ENCODE assay signal across 22 cellular contexts in genomic region chr14:76551116-76551515, GRCh38.
DNase-seq lines count a peak whose midpoint lies in the region; ATAC-seq and TF ChIP-seq lines count a peak whose summit lies in the region.
"Had no signal": no experiment of that assay in that cellular context is flagged by ENCODE, and none has a peak within 500 bp of the region (broad histone marks: within the 10 kb centered on the region; RNA-seq: fewer than 3 reads in every experiment).

No MANE protein-coding gene starts in this region.

- H3K9ac ChIP-seq in H9 (ENCODE audit: extremely low read depth, insufficient read length, low read length) (no peak overlapping the region), NT2/D1 (ENCODE audit: insufficient read length, low read depth) (no peak overlapping the region), endodermal cell (ENCODE audit: extremely low read depth, low read length, poor library complexity, severe bottlenecking) (no peak overlapping the region), neural progenitor cell (no peak overlapping the region)

- H3K14ac ChIP-seq in H9 (ENCODE audit: insufficient read depth, low read length), result no peak overlapping the region

- no peak overlapping the region for H3T11ph ChIP-seq in H9 (ENCODE audit: low read length)

- peak overlapping the region in 2 of 3 experiments; percentile 30 to 37; a peak in 1 of 7 replicates for H3K27ac Mint-ChIP-seq in H9
- H3K27ac Mint-ChIP-seq in endodermal cell, result peak overlapping the region; percentile 22
- no peak overlapping the region for H3K27ac Mint-ChIP-seq in neural progenitor cell
- H3K27ac Mint-ChIP-seq: B cell; CD8-positive, alpha-beta memory T cell had no signal

- no peaks in the 10 kb centered on the region for H3K23me2 ChIP-seq in H9 (ENCODE audit: insufficient read length, low read depth, low read length, poor library complexity, severe bottlenecking)

- no peak overlapping the region for H3K4me3 Mint-ChIP-seq in H9
- H3K4me3 Mint-ChIP-seq in endodermal cell, result no peak overlapping the region
- no peak overlapping the region for H3K4me3 Mint-ChIP-seq in neural progenitor cell
- H3K4me3 Mint-ChIP-seq: B cell had no signal

- H3K27ac ChIP-seq in H9 (ENCODE audit: insufficient read length, low read depth, low read length) (no peak overlapping the region), endodermal cell (ENCODE audit: low read depth, low read length) (no peak overlapping the region), neural progenitor cell (no peak overlapping the region), testis (no peak overlapping the region)
- H3K27ac ChIP-seq: C4-2B, HL-60, SK-N-MC had no signal

- no peaks in the 10 kb centered on the region for H3K79me2 ChIP-seq in H9 (ENCODE audit: insufficient read depth, low read length)
- no peaks in the 10 kb centered on the region for H3K79me2 ChIP-seq in neural progenitor cell (ENCODE audit: low read depth)

- intact Hi-C loops in testis (cut with DNase I; ENCODE audit: low total_unique reads), result no loop called here

- H4K91ac ChIP-seq in H9 (ENCODE audit: insufficient read length, low read depth, low read length), result no peak overlapping the region

- no peak for DNase-seq in H9
- peak; percentile 54 for DNase-seq in NT2/D1 (ENCODE audit: low read depth, low spot score)
- DNase-seq in endodermal cell, result peak; percentile 86
- no peak for DNase-seq in neural progenitor cell (ENCODE audit: low spot score)
- no peak for DNase-seq in testis
- DNase-seq: Calu3; CD8-positive, alpha-beta memory T cell; DND-41; GOT3; KBM-7; NCI-H2029; NCI-H2227 treated with DMSO at 0.1 percent for 48 hours; NCI-H526 treated with DMSO at 0.1 percent for 48 hours; SIG-M5 had no signal

- H3K36me3 ChIP-seq in NT2/D1 (ENCODE audit: insufficient read depth, insufficient read length, low read length) (no peaks in the 10 kb centered on the region), endodermal cell (ENCODE audit: control insufficient read depth, insufficient read depth, low read length) (no peaks in the 10 kb centered on the region), neural progenitor cell (no peaks in the 10 kb centered on the region), testis (ENCODE audit: low read depth, missing control alignments) (no peaks in the 10 kb centered on the region)
- H3K36me3 ChIP-seq: MG63 had no signal

- H2AFZ ChIP-seq in H9 (ENCODE audit: low read length) (peak overlapping the region; percentile 18), neural progenitor cell (replicated peaks) (peak overlapping the region; percentile 69)

- no peak overlapping the region for H3K18ac ChIP-seq in H9 (ENCODE audit: insufficient read length, low read depth, low read length)

- H2BK15ac ChIP-seq in H9 (ENCODE audit: low read depth, low read length), result no peak overlapping the region

- H3K4me3 ChIP-seq in NT2/D1 (ENCODE audit: insufficient read length, low read depth), result no peak overlapping the region
- no peak overlapping the region for H3K4me3 ChIP-seq in endodermal cell (ENCODE audit: low read length)
- no peak overlapping the region for H3K4me3 ChIP-seq in neural progenitor cell
- no peak overlapping the region for H3K4me3 ChIP-seq in testis
- H3K4me3 ChIP-seq: MG63, SK-N-MC had no signal

- H4K5ac ChIP-seq in H9 (ENCODE audit: insufficient read length, low read depth, low read length), result no peak overlapping the region

- H2BK5ac ChIP-seq in H9 (ENCODE audit: insufficient read length, low read length), result no peak overlapping the region

- H3K27me3 ChIP-seq in H9 (ENCODE audit: insufficient read depth, low read length) (no peaks in the 10 kb centered on the region), NT2/D1 (ENCODE audit: insufficient read depth, insufficient read length) (no peaks in the 10 kb centered on the region), endodermal cell (ENCODE audit: control insufficient read depth, insufficient read depth, low read length, poor library complexity, severe bottlenecking) (no peaks in the 10 kb centered on the region), neural progenitor cell (no peaks in the 10 kb centered on the region), testis (no peaks in the 10 kb centered on the region)
- H3K27me3 ChIP-seq: MG63 had no signal

- H3K27me3 Mint-ChIP-seq in H9 (ENCODE audit: low read depth), result no peaks in the 10 kb centered on the region
- no peaks in the 10 kb centered on the region for H3K27me3 Mint-ChIP-seq in endodermal cell (ENCODE audit: insufficient read depth)
- H3K27me3 Mint-ChIP-seq in neural progenitor cell (ENCODE audit: insufficient read depth, low read depth), result no peaks in the 10 kb centered on the region

- no peak overlapping the region for H3K56ac ChIP-seq in H9 (ENCODE audit: insufficient read length, low read depth, low read length)

- H3K9me3 ChIP-seq in H9 (ENCODE audit: control insufficient read depth, low read depth, low read length) (no peaks in the 10 kb centered on the region), NT2/D1 (ENCODE audit: insufficient read depth, low read length) (no peaks in the 10 kb centered on the region), endodermal cell (ENCODE audit: control insufficient read depth, low read length) (no peaks in the 10 kb centered on the region), neural progenitor cell (ENCODE audit: low read depth) (no peaks in the 10 kb centered on the region), testis (no peaks in the 10 kb centered on the region)
- H3K9me3 ChIP-seq: MG63 had no signal

- H4K20me1 ChIP-seq in H9 (ENCODE audit: control insufficient read depth, insufficient read depth, insufficient read length) (no peaks in the 10 kb centered on the region), neural progenitor cell (ENCODE audit: low read depth) (no peaks in the 10 kb centered on the region)

- no peaks in the 10 kb centered on the region for H3K36me3 Mint-ChIP-seq in H9 (ENCODE audit: insufficient read depth in 1 of 3, low read depth in 3 of 3)
- no peaks in the 10 kb centered on the region for H3K36me3 Mint-ChIP-seq in endodermal cell (ENCODE audit: low read depth)
- H3K36me3 Mint-ChIP-seq in neural progenitor cell, result no peaks in the 10 kb centered on the region
- H3K36me3 Mint-ChIP-seq: CD8-positive, alpha-beta memory T cell had no signal

- no peak overlapping the region for H3K23ac ChIP-seq in H9 (ENCODE audit: insufficient read length, low read depth, low read length)

- no peak for TF ChIP-seq CTCF in H9 (conservative IDR thresholded peaks at IDR 0.05)
- TF ChIP-seq CTCF in endodermal cell (conservative IDR thresholded peaks at IDR 0.05), result no peak
- TF ChIP-seq CTCF in neural progenitor cell (IDR thresholded peaks at IDR 0.05), result no peak
- no peak for TF ChIP-seq CTCF in testis (IDR thresholded peaks at IDR 0.05)

- no peak overlapping the region for H4K8ac ChIP-seq in H9 (replicated peaks; ENCODE audit: insufficient read length, low read depth, low read length)

- H3K4me1 Mint-ChIP-seq in H9 (peaks cover 25% of the 10 kb centered on the region in 2 experiments), endodermal cell (peaks cover 32% of the 10 kb centered on the region), neural progenitor cell (peaks cover 13% of the 10 kb centered on the region)
- H3K4me1 Mint-ChIP-seq: B cell; CD8-positive, alpha-beta memory T cell had no signal

- H2BK12ac ChIP-seq in H9 (ENCODE audit: insufficient read length, low read depth, low read length), result no peak overlapping the region

- WGBS in H9 (ENCODE audit: extremely low coverage, insufficient read length, low lambda C conversion rate), result no CpG with 5 or more reads among the region's 2 CpGs
- WGBS in endodermal cell (ENCODE audit: insufficient coverage in 1 of 2, insufficient read length in 1 of 2), 2 experiments, result 63% methylated on average over 2 of the region's 2 CpGs; no CpG with 5 or more reads in 1 of the 2 experiments
- WGBS in testis, 2 donors, result 81 to 82% methylated on average over 2 of the region's 2 CpGs

- no peak overlapping the region for H2BK120ac ChIP-seq in H9 (ENCODE audit: low read depth, low read length, poor library complexity, severe bottlenecking)

- H3K4ac ChIP-seq in H9 (ENCODE audit: low read depth, low read length), result no peak overlapping the region

- H3K9me3 Mint-ChIP-seq in H9 (no peaks in the 10 kb centered on the region; a peak in 1 of 5 replicates), endodermal cell (no peaks in the 10 kb centered on the region), neural progenitor cell (no peaks in the 10 kb centered on the region)
- H3K9me3 Mint-ChIP-seq: CD8-positive, alpha-beta memory T cell had no signal

- no peak overlapping the region for H2BK20ac ChIP-seq in H9 (ENCODE audit: low read depth, low read length, poor library complexity, severe bottlenecking)

- H3K4me1 ChIP-seq in H9 (ENCODE audit: insufficient read depth, low read length) (no peaks in the 10 kb centered on the region; the same call in 1 of the 2 replicates), NT2/D1 (ENCODE audit: insufficient read depth, insufficient read length) (peaks cover 2% of the 10 kb centered on the region), endodermal cell (ENCODE audit: control insufficient read depth, insufficient read depth, low read length) (no peaks in the 10 kb centered on the region), neural progenitor cell (peaks cover 15% of the 10 kb centered on the region), testis (no peaks in the 10 kb centered on the region)

- ATAC-seq in GM18873 (IDR thresholded peaks at IDR 0.05; ENCODE audit: low FRiP score, unreplicated experiment), result no peak
- ATAC-seq in GM21367 (IDR thresholded peaks at IDR 0.05; ENCODE audit: unreplicated experiment), result no peak
- ATAC-seq: Panc1 had no signal

- H3F3A ChIP-seq in neural progenitor cell (ENCODE audit: low read depth), result peaks cover 9% of the 10 kb centered on the region

- H2AK5ac ChIP-seq in H9 (ENCODE audit: insufficient read length, low read length), result no peak overlapping the region

- no peak for TF ChIP-seq POLR2A in testis (IDR thresholded peaks at IDR 0.05)

- H3K79me1 ChIP-seq in H9 (ENCODE audit: insufficient read depth, low read depth, low read length, poor library complexity, severe bottlenecking), result no peaks in the 10 kb centered on the region

- no peak overlapping the region for H3K4me2 ChIP-seq in H9 (ENCODE audit: insufficient read depth, insufficient read length, low read length)
- peak overlapping the region; percentile 13 for H3K4me2 ChIP-seq in neural progenitor cell

Comparison
In these comparisons a context has a peak if more than half of its experiments do, and no peak if none do; other contexts are left out.
1. DNase-seq: peak in NT2/D1 (single experiment) and endodermal cell (single experiment); none in H9 (single experiment), neural progenitor cell (single experiment) and testis (single experiment).